8 cellular contexts compared by ENCODE assay signal in genomic region chr1:161132410-161133219, GRCh38. TPM values are rescaled to one million over a fixed set of nuclear protein-coding genes. Genes with fewer than 3 reads are reported as not detected.
DNase-seq lines count a peak whose midpoint lies in the region; ATAC-seq and TF ChIP-seq lines count a peak whose summit lies in the region.

Gene DEDD, minus strand, starts transcription at chr1:161132667. Its CDS starts 8,205 bp downstream, at chr1:161124462.

- DNase-seq in NCI-H748 (lab: John Stamatoyannopoulos, UW; ENCODE audit: unreplicated experiment) (peak; percentile 97), dedifferentiated amniotic fluid mesenchymal stem cell (ENCODE audit: extremely low spot score) (peak; percentile 89), left lung (peak; percentile 93 to 97)
- DNase-seq in activated CD4-positive, alpha-beta T cell treated with anti-CD3 and anti-CD28 coated beads, Interleukin-2, amount 50 U/mL, for 1 hour = peak; percentile 86
- DNase-seq in stimulated activated CD4-positive, alpha-beta T cell treated with anti-CD3 and anti-CD28 coated beads, Interleukin-4, amount 100 ng/mL, for 1 hour = peak; percentile 89

- peak within 1 kb of the TSS; percentile 91 for H3K27ac ChIP-seq in C4-2B
- peak within 1 kb of the TSS; percentile 95 to 97 for H3K27ac ChIP-seq in left lung

- peak within 1 kb of the TSS; percentile 58 to 68 for H3K4me3 ChIP-seq in left lung

- peak; percentile 92 for ATAC-seq in GM19351 (IDR thresholded peaks at IDR 0.05; ENCODE audit: unreplicated experiment)
- peak; percentile 93 for ATAC-seq in HG03521 (IDR thresholded peaks at IDR 0.05; ENCODE audit: unreplicated experiment)
- peak; percentile 92 for ATAC-seq in left lung

- TF ChIP-seq CTCF in C4-2B (conservative IDR thresholded peaks at IDR 0.05) (no peak; the same call in none of the 2 replicates), left lung (IDR thresholded peaks at IDR 0.05) (no peak)

- peaks cover 8 to 64% of the 10 kb centered on the region in 2 donors for H3K4me1 ChIP-seq in left lung

- peaks cover 0 to 18% of the 10 kb centered on the region in 2 donors for H3K36me3 ChIP-seq in left lung

- intact Hi-C loops in left lung (cut with DNase I) = no loop called here

- no peaks in the 10 kb centered on the region for H3K27me3 ChIP-seq in left lung

- no peaks in the 10 kb centered on the region for H3K9me3 ChIP-seq in left lung

RNA-seq across cellular contexts. Expression of gene DEDD, which starts in this region (rescaled TPM):
- total RNA-seq in left lung = 10 to 100 TPM; 25.8 to 34.6 TPM

Comparison
In these comparisons a context has a peak if more than half of its experiments do, and no peak if none do; other contexts are left out.
1. Peak in every context shown above with its lines: DNase-seq, ATAC-seq, H3K4me3 ChIP-seq and H3K27ac ChIP-seq.